ENCODE assay signal across 21 cellular contexts in genomic region chrX:87067795-87068194, GRCh38.
A peak's percentile ranks its signal among the peaks of the same experiment; 100 is the strongest.
DNase-seq lines count a peak whose midpoint lies in the region; FAIRE-seq and TF ChIP-seq lines count a peak whose summit lies in the region.
"Had no signal": no experiment of that assay in that cellular context is flagged by ENCODE, and none has a peak within 500 bp of the region (broad histone marks: within the 10 kb centered on the region; RNA-seq: fewer than 3 reads in every experiment).

No MANE protein-coding gene starts in this region.

- H2AFZ ChIP-seq in astrocyte (ENCODE audit: low read depth, low read length) = no peak overlapping the region

- no peaks in the 10 kb centered on the region for H3K36me3 ChIP-seq in astrocyte (ENCODE audit: insufficient read depth, low read length)
- H3K36me3 ChIP-seq: BE2C had no signal

- H3K27me3 Mint-ChIP-seq in astrocyte (ENCODE audit: low read depth, unreplicated experiment) = no peaks in the 10 kb centered on the region
- H3K27me3 Mint-ChIP-seq: CD4-positive, CD25-positive, alpha-beta regulatory T cell had no signal

- H3K27ac Mint-ChIP-seq in astrocyte (ENCODE audit: unreplicated experiment) = no peak overlapping the region
- H3K27ac Mint-ChIP-seq: CD4-positive, CD25-positive, alpha-beta regulatory T cell; CD8-positive, alpha-beta memory T cell; H9 had no signal

- in situ Hi-C loops in GM13977 (cut with MboI; ENCODE audit: low pct_unique_long_range_greater_than_20kb, low sequenced_read_pairs, unreplicated experiment) = no loop called here
- in situ Hi-C loops in KBM-7 (cut with MboI; ENCODE audit: low pct_unique_long_range_greater_than_20kb, low sequenced_read_pairs) = no loop called here

- H3K9ac ChIP-seq in astrocyte (ENCODE audit: low read length) = no peak overlapping the region

- no peaks in the 10 kb centered on the region for H3K9me3 ChIP-seq in astrocyte (ENCODE audit: insufficient read depth, low read depth, low read length)
- H3K9me3 ChIP-seq: BE2C had no signal

- H3K27ac ChIP-seq in astrocyte (ENCODE audit: low read depth, low read length) = no peak overlapping the region
- H3K27ac ChIP-seq: HL-60 had no signal

- H3K9me3 Mint-ChIP-seq in astrocyte (ENCODE audit: unreplicated experiment) = no peaks in the 10 kb centered on the region
- H3K9me3 Mint-ChIP-seq: H9 had no signal

- FAIRE-seq in astrocyte (lab: Jason Lieb, UNC) (peak; percentile 89), GM12892 (lab: Jason Lieb, UNC) (no peak)
- FAIRE-seq: A204.1, H1 had no signal

- H3K36me3 Mint-ChIP-seq in astrocyte (ENCODE audit: low read depth, unreplicated experiment) = no peaks in the 10 kb centered on the region
- H3K36me3 Mint-ChIP-seq: CD4-positive, CD25-positive, alpha-beta regulatory T cell; CD8-positive, alpha-beta memory T cell had no signal

- no peaks in the 10 kb centered on the region for H3K79me2 ChIP-seq in astrocyte (ENCODE audit: insufficient read depth, low read length)

- no peaks in the 10 kb centered on the region for H4K20me1 ChIP-seq in astrocyte (ENCODE audit: insufficient read depth, low read length)

- TF ChIP-seq POLR2A in GM12892 (IDR thresholded peaks at IDR 0.05; ENCODE audit: low read depth, low read length) = no peak

- no peak overlapping the region for H3K4me3 Mint-ChIP-seq in astrocyte (ENCODE audit: unreplicated experiment)
- H3K4me3 Mint-ChIP-seq: CD4-positive, CD25-positive, alpha-beta regulatory T cell; CD8-positive, alpha-beta memory T cell; H9 had no signal

- peaks cover 6% of the 10 kb centered on the region for H3K4me1 Mint-ChIP-seq in astrocyte (ENCODE audit: low read depth, unreplicated experiment)
- H3K4me1 Mint-ChIP-seq: CD4-positive, CD25-positive, alpha-beta regulatory T cell; CD8-positive, alpha-beta memory T cell had no signal

- DNase-seq in GM13977 (ENCODE audit: low spot score) (peak; percentile 4), M059J (ENCODE audit: low read depth) (peak; percentile 20), astrocyte (ENCODE audit: low read depth) (no peak), KBM-7 (no peak), iPS-NIHi11 (ENCODE audit: low spot score) (no peak), GM12892 (ENCODE audit: insufficient read length) (no peak), NCI-H1092 (lab: John Stamatoyannopoulos, UW) (no peak)
- DNase-seq: ACHN; BE2C; C1 segment of cervical spinal cord; CD4-positive, CD25-positive, alpha-beta regulatory T cell; CD8-positive, alpha-beta memory T cell; COR-L47; DMS 273 treated with DMSO at 0.1 percent for 48 hours; DMS53; DND-41; EL; H9 had no signal

- no peak overlapping the region for H3K4me2 ChIP-seq in astrocyte (ENCODE audit: low read length)

- H3K4me3 ChIP-seq in astrocyte (ENCODE audit: insufficient read depth, low read depth, low read length) = no peak overlapping the region

- H3K27me3 ChIP-seq in astrocyte (ENCODE audit: insufficient read depth, low read length) = no peaks in the 10 kb centered on the region
- H3K27me3 ChIP-seq: BE2C had no signal

- TF ChIP-seq CTCF in GM13977 (IDR thresholded peaks at IDR 0.05; ENCODE audit: extremely low read depth, insufficient read depth, missing control alignments) (no peak), astrocyte (IDR thresholded peaks at IDR 0.05; ENCODE audit: insufficient read depth, low read depth, low read length) (no peak)

- H3K4me1 ChIP-seq in astrocyte (ENCODE audit: insufficient read depth, low read length) = no peaks in the 10 kb centered on the region
- H3K4me1 ChIP-seq: BE2C had no signal

Comparison
In these comparisons a context has a peak if more than half of its experiments do, and no peak if none do; other contexts are left out.
1. DNase-seq: peak in GM13977 (single experiment) and M059J (single experiment); none in astrocyte (single experiment), KBM-7 (single experiment), iPS-NIHi11 (single experiment), GM12892 (single experiment) and NCI-H1092 (single experiment).